Comparison of ENCODE assay signal across 15 cellular contexts in genomic region chr12:46438256-46438655, GRCh38.
DNase-seq lines count a peak whose midpoint lies in the region; ATAC-seq, FAIRE-seq and TF ChIP-seq lines count a peak whose summit lies in the region.
"Had no signal": no experiment of that assay in that cellular context is flagged by ENCODE, and none has a peak within 500 bp of the region (broad histone marks: within the 10 kb centered on the region; RNA-seq: fewer than 3 reads in every experiment).

No MANE protein-coding gene starts in this region.

- dilution Hi-C loops in IMR-90 (cut with HindIII; ENCODE audit: low sequenced_read_pairs, unreplicated experiment) (no loop called here), keratinocyte (cut with MboI; ENCODE audit: extremely low pct_ligation_motif_present, low sequenced_read_pairs) (no loop called here)

- peak overlapping the region; percentile 88; the same call in 1 of the 2 replicates for H4K5ac ChIP-seq in IMR-90 (ENCODE audit: low read depth, low read length)

- H4K8ac ChIP-seq in IMR-90 (ENCODE audit: low read depth in 2 of 2, low read length in 2 of 2): peak overlapping the region in 1 of 2 experiments; percentile 84; a peak in 2 of 4 replicates

- no peak for TF ChIP-seq EP300 in K562 (IDR thresholded peaks at IDR 0.05; ENCODE audit: low read length)

- WGBS in IMR-90 (ENCODE audit: extremely low coverage in 2 of 2, insufficient read length in 1 of 2), 2 experiments: no CpG with 5 or more reads among the region's 4 CpGs
- WGBS in K562 (ENCODE audit: insufficient coverage, low coverage, missing lambda C conversion rate): 64% methylated on average over 4 of the region's 4 CpGs

- H2AFZ ChIP-seq in IMR-90 (replicated peaks; ENCODE audit: low read length, poor library complexity): no peak overlapping the region
- H2AFZ ChIP-seq in K562 (ENCODE audit: low read depth, low read length): peak overlapping the region; percentile 21; the same call in 1 of the 2 replicates
- H2AFZ ChIP-seq in keratinocyte (ENCODE audit: control insufficient read depth, low read length): no peak overlapping the region
- H2AFZ ChIP-seq: GM23248 had no signal

- peak overlapping the region; percentile 69 for H2BK20ac ChIP-seq in IMR-90 (ENCODE audit: low read depth, low read length)

- H3K4me2 ChIP-seq in IMR-90 (ENCODE audit: low read depth, low read length) (no peak overlapping the region), K562 (ENCODE audit: insufficient read depth, low read length) (no peak overlapping the region), keratinocyte (ENCODE audit: control insufficient read depth, extremely low read depth, insufficient read depth, low read depth, low read length) (no peak overlapping the region)
- H3K4me2 ChIP-seq: BLaER1 treated with 17β-estradiol and CSF1 and Interleukin-3, amounts not matched to agents 10 nM and 100 nM had no signal

- H3K18ac ChIP-seq in IMR-90 (ENCODE audit: low read depth, low read length): peak overlapping the region; percentile 89; the same call in 1 of the 2 replicates

- H2AK5ac ChIP-seq in IMR-90 (ENCODE audit: low read depth, low read length): peak overlapping the region; percentile 88

- H3K9me1 ChIP-seq in IMR-90 (ENCODE audit: insufficient read depth, low read length): peaks cover 9% of the 10 kb centered on the region
- no peaks in the 10 kb centered on the region for H3K9me1 ChIP-seq in K562 (ENCODE audit: control insufficient read depth, insufficient read depth, low read length)
- H3K9me1 ChIP-seq in keratinocyte (ENCODE audit: control insufficient read depth, extremely low read depth, insufficient read depth, low read length): no peaks in the 10 kb centered on the region

- DNase-seq in IMR-90: peak; percentile 55
- no peak for DNase-seq in K562 (ENCODE audit: extremely low read depth in 1 of 4, low spot score in 3 of 4)
- no peak for DNase-seq in keratinocyte (ENCODE audit: low read depth, low spot score)
- no peak for DNase-seq in stimulated activated CD4-positive, alpha-beta T cell treated with anti-CD3 and anti-CD28 coated beads, Interleukin-2, amount 100 ng/mL, for 48 hours
- no peak for DNase-seq in uterus
- DNase-seq in amygdala (lab: John Stamatoyannopoulos, UW): no peak
- DNase-seq: ACHN; CD4-positive, CD25-positive, alpha-beta regulatory T cell; DMS53; GF-D8; GM23248; H9; KG1 had no signal

- no peak for TF ChIP-seq POLR2A in IMR-90 (IDR thresholded peaks at IDR 0.05; ENCODE audit: low read depth, low read length)
- TF ChIP-seq POLR2A in K562 (conservative IDR thresholded peaks at IDR 0.05): no peak
- no peak for TF ChIP-seq POLR2A in uterus (IDR thresholded peaks at IDR 0.05)

- FAIRE-seq in K562 (lab: Jason Lieb, UNC) (no peak), keratinocyte (lab: Jason Lieb, UNC) (peak; percentile 58)

- H3K4ac ChIP-seq in IMR-90 (ENCODE audit: low read depth, low read length): peak overlapping the region; percentile 80

- CTCF ChIA-PET in IMR-90 (lab: Yijun Ruan, JAX): no interaction called here
- CTCF ChIA-PET in K562 (lab: Yijun Ruan, JAX; ENCODE audit: low intra/inter-chr PET ratio): no interaction called here

- POLR2A ChIA-PET in IMR-90 (lab: Charles Lee; ENCODE audit: unreplicated experiment) (no interaction called here), K562 (lab: Yijun Ruan, JAX) (no interaction called here)

- peak overlapping the region; percentile 69 for H2BK120ac ChIP-seq in IMR-90 (ENCODE audit: low read depth, low read length)

- no peak overlapping the region for H2AK9ac ChIP-seq in IMR-90 (replicated peaks; ENCODE audit: low read depth, low read length, poor library complexity)

- no peaks in the 10 kb centered on the region for H3K79me2 ChIP-seq in K562 (ENCODE audit: control insufficient read depth, insufficient read depth, low read length)
- H3K79me2 ChIP-seq in keratinocyte (ENCODE audit: control insufficient read depth, insufficient read depth, low read length): no peaks in the 10 kb centered on the region

- in situ Hi-C loops in IMR-90 (cut with MboI; ENCODE audit: low sequenced_read_pairs): no loop called here
- in situ Hi-C loops in K562 (cut with MboI): no loop called here

- H3K27me3 ChIP-seq in IMR-90 (ENCODE audit: control insufficient read depth, insufficient read depth, low read length) (no peaks in the 10 kb centered on the region), K562 (ENCODE audit: control insufficient read depth in 2 of 2, insufficient read depth in 2 of 2, low read length in 2 of 2) (no peaks in the 10 kb centered on the region), keratinocyte (ENCODE audit: control insufficient read depth, extremely low read depth, insufficient read depth, low read length) (no peaks in the 10 kb centered on the region), uterus (no peaks in the 10 kb centered on the region)
- H3K27me3 ChIP-seq: BLaER1 treated with 17β-estradiol and CSF1 and Interleukin-3, amounts not matched to agents 10 nM and 100 nM had no signal

- H4K91ac ChIP-seq in IMR-90 (ENCODE audit: insufficient read depth, low read depth, low read length): peak overlapping the region; percentile 89

- H3K23ac ChIP-seq in IMR-90 (ENCODE audit: low read depth, low read length): peak overlapping the region; percentile 18; the same call in 1 of the 2 replicates

- intact Hi-C loops in IMR-90 (cut with micrococcal nuclease): no loop called here
- intact Hi-C loops in K562 (cut with micrococcal nuclease): no loop called here
- intact Hi-C loops in uterus (cut with DNase I; ENCODE audit: low total_unique reads): no loop called here

- peak overlapping the region; percentile 99 for H2BK15ac ChIP-seq in IMR-90 (ENCODE audit: low read depth, low read length)

- peak overlapping the region; percentile 23; the same call in 1 of the 2 replicates for H3K9ac ChIP-seq in IMR-90 (ENCODE audit: low read depth, low read length)
- H3K9ac ChIP-seq in K562 (ENCODE audit: insufficient read depth in 1 of 2, low read depth in 2 of 2, low read length in 2 of 2): no peak overlapping the region
- no peak overlapping the region for H3K9ac ChIP-seq in keratinocyte (ENCODE audit: control insufficient read depth, extremely low read depth, insufficient read depth, low read length)
- H3K9ac ChIP-seq: BLaER1 treated with 17β-estradiol and CSF1 and Interleukin-3, amounts not matched to agents 10 nM and 100 nM; GM23248 had no signal

- no peaks in the 10 kb centered on the region for H4K20me1 ChIP-seq in IMR-90 (ENCODE audit: insufficient read depth, low read length)
- no peaks in the 10 kb centered on the region for H4K20me1 ChIP-seq in K562 (replicated peaks; ENCODE audit: control insufficient read depth, insufficient read depth, low read length)
- no peaks in the 10 kb centered on the region for H4K20me1 ChIP-seq in keratinocyte (ENCODE audit: control insufficient read depth, extremely low read depth, insufficient read depth, low read length)
- H4K20me1 ChIP-seq: BLaER1 treated with 17β-estradiol and CSF1 and Interleukin-3, amounts not matched to agents 10 nM and 100 nM had no signal

- peaks cover 2 to 19% of the 10 kb centered on the region in 2 experiments; a peak in 3 of 4 replicates for H3K79me1 ChIP-seq in IMR-90 (ENCODE audit: low read depth in 1 of 2, low read length in 2 of 2)

- peak overlapping the region; percentile 71; the same call in 1 of the 2 replicates for H3K14ac ChIP-seq in IMR-90 (replicated peaks; ENCODE audit: low read depth, low read length)

- peak overlapping the region; percentile 60 for H2BK5ac ChIP-seq in IMR-90 (ENCODE audit: low read depth, low read length, poor library complexity, severe bottlenecking)

- H3K4me3 ChIP-seq in IMR-90 (ENCODE audit: insufficient read depth, low read depth, low read length) (no peak overlapping the region), K562 (no peak overlapping the region), keratinocyte (ENCODE audit: control insufficient read depth in 2 of 3, extremely low read depth in 1 of 3, insufficient read depth in 2 of 3, low read depth in 1 of 3, low read length in 3 of 3) (no peak overlapping the region), uterus (no peak overlapping the region)
- H3K4me3 ChIP-seq: BLaER1 treated with 17β-estradiol and CSF1 and Interleukin-3, amounts not matched to agents 10 nM and 100 nM; GM23248 had no signal

- BruUV-seq in IMR-90 (replicated peaks; lab: Mats Ljungman, UMichigan): no TSS peak
- no TSS peak for BruUV-seq in K562 (replicated peaks; lab: Mats Ljungman, UMichigan)

- TF ChIP-seq RAD21 in IMR-90 (IDR thresholded peaks at IDR 0.05; ENCODE audit: low read length) (no peak), K562 (CRISPR knock-in tag; conservative IDR thresholded peaks at IDR 0.05 in 1 of 2, IDR thresholded peaks at IDR 0.05 in 1 of 2) (no peak)

- no peak overlapping the region for H3K56ac ChIP-seq in IMR-90 (ENCODE audit: extremely low read depth, insufficient read depth, low read length)

- H3K9me3 ChIP-seq in IMR-90 (ENCODE audit: control insufficient read depth, insufficient read depth, low read length) (no peaks in the 10 kb centered on the region), K562 (replicated peaks; ENCODE audit: control insufficient read depth, insufficient read depth, low read depth, low read length) (no peaks in the 10 kb centered on the region), keratinocyte (ENCODE audit: control insufficient read depth, low read depth, low read length) (no peaks in the 10 kb centered on the region), uterus (no peaks in the 10 kb centered on the region)
- H3K9me3 ChIP-seq: BLaER1 treated with 17β-estradiol and CSF1 and Interleukin-3, amounts not matched to agents 10 nM and 100 nM had no signal

- no peak for ATAC-seq in IMR-90 (ENCODE audit: low read depth)
- no peak for ATAC-seq in K562

- H3K27ac ChIP-seq in IMR-90 (ENCODE audit: insufficient read depth, low read length) (peak overlapping the region; percentile 49; the same call in 1 of the 2 replicates), K562 (ENCODE audit: extremely low read depth, low read depth, low read length) (no peak overlapping the region), keratinocyte (ENCODE audit: control insufficient read depth, insufficient read depth, low read length) (no peak overlapping the region), uterus (no peak overlapping the region)
- H3K27ac ChIP-seq: BLaER1 treated with 17β-estradiol and CSF1 and Interleukin-3, amounts not matched to agents 10 nM and 100 nM; GM23248; HL-60 had no signal

- TF ChIP-seq CTCF in IMR-90 (conservative IDR thresholded peaks at IDR 0.05; ENCODE audit: low read depth, low read length) (no peak), K562 (IDR thresholded peaks at IDR 0.05 in 2 of 3, conservative IDR thresholded peaks at IDR 0.05 in 1 of 3; ENCODE audit: insufficient read depth in 2 of 3, low read depth in 1 of 3, low read length in 3 of 3) (no peak), keratinocyte (optimal IDR thresholded peaks at IDR 0.05 in 1 of 3, IDR thresholded peaks at IDR 0.05 in 1 of 3, conservative IDR thresholded peaks at IDR 0.05 in 1 of 3; ENCODE audit: extremely low read depth in 1 of 3, insufficient read depth in 2 of 3, low read length in 3 of 3) (no peak), uterus (IDR thresholded peaks at IDR 0.05) (no peak)

- H3K36me3 ChIP-seq in IMR-90 (ENCODE audit: control insufficient read depth, insufficient read depth, low read length) (no peaks in the 10 kb centered on the region), K562 (ENCODE audit: control insufficient read depth, insufficient read depth, low read length) (no peaks in the 10 kb centered on the region), keratinocyte (ENCODE audit: control insufficient read depth in 2 of 2, extremely low read depth in 1 of 2, insufficient read depth in 2 of 2, low read length in 2 of 2) (no peaks in the 10 kb centered on the region), uterus (no peaks in the 10 kb centered on the region)
- H3K36me3 ChIP-seq: BLaER1 treated with 17β-estradiol and CSF1 and Interleukin-3, amounts not matched to agents 10 nM and 100 nM had no signal

- H3K4me1 ChIP-seq in IMR-90 (ENCODE audit: control insufficient read depth, insufficient read depth, low read length) (peaks cover 13% of the 10 kb centered on the region), K562 (replicated peaks in 1 of 2; ENCODE audit: control insufficient read depth in 2 of 2, insufficient read depth in 2 of 2, low read length in 2 of 2) (peaks cover 6 to 11% of the 10 kb centered on the region in 2 experiments), keratinocyte (ENCODE audit: control insufficient read depth, extremely low read depth, insufficient read depth, low read length) (peaks cover 32% of the 10 kb centered on the region), uterus (no peaks in the 10 kb centered on the region)
